ENCODE assay signal across 8 cellular contexts in genomic region chr5:124453221-124454032, GRCh38.
DNase-seq lines count a peak whose midpoint lies in the region; ATAC-seq, FAIRE-seq and TF ChIP-seq lines count a peak whose summit lies in the region.

No MANE protein-coding gene starts in this region.

- H4K20me1 ChIP-seq in H1 (replicated peaks in 1 of 2; ENCODE audit: control insufficient read depth in 1 of 2, insufficient read depth in 2 of 2, low read length in 2 of 2): no peaks in the 10 kb centered on the region

- no peaks in the 10 kb centered on the region for H3K36me3 ChIP-seq in H1 (ENCODE audit: control insufficient read depth in 2 of 4, insufficient read depth in 4 of 4, low read length in 3 of 4)
- no peaks in the 10 kb centered on the region for H3K36me3 ChIP-seq in prostate gland
- no peaks in the 10 kb centered on the region for H3K36me3 ChIP-seq in heart left ventricle

- H4K5ac ChIP-seq in H1 (ENCODE audit: insufficient read length, low read depth, low read length): no peak overlapping the region

- H3K4me2 ChIP-seq in H1 (ENCODE audit: insufficient read depth in 1 of 2, low read depth in 2 of 2, low read length in 2 of 2): no peak overlapping the region

- no peak overlapping the region for H2BK15ac ChIP-seq in H1 (ENCODE audit: low read length)

- POLR2A ChIA-PET in H1 (lab: Charles Lee; ENCODE audit: partially characterized antibody): interaction anchor here (1.5 kb wide), 1 partner anchor 20 kb away, joined by 3 read pairs; no protein-coding TSS in a partner anchor

- no peak overlapping the region for H3K4me3 ChIP-seq in H1 (ENCODE audit: extremely low read depth in 1 of 4, insufficient read depth in 2 of 4, low read depth in 3 of 4, low read length in 4 of 4)
- H3K4me3 ChIP-seq in prostate gland: no peak overlapping the region
- no peak overlapping the region for H3K4me3 ChIP-seq in heart left ventricle

- H2BK20ac ChIP-seq in H1 (ENCODE audit: low read length): no peak overlapping the region

- peak; percentile 28 for DNase-seq in GM04504 (ENCODE audit: low read depth)
- DNase-seq in H1 (ENCODE audit: low read depth in 1 of 2, low spot score in 2 of 2): no peak
- no peak for DNase-seq in prostate gland (ENCODE audit: low spot score)
- DNase-seq in DMS79 (lab: John Stamatoyannopoulos, UW): no peak
- DNase-seq in cardiac septum (ENCODE audit: low spot score): no peak
- DNase-seq in heart left ventricle: no peak

- no peak overlapping the region for H2AK5ac ChIP-seq in H1 (ENCODE audit: low read depth, low read length)

- no peak overlapping the region for H2BK120ac ChIP-seq in H1 (replicated peaks; ENCODE audit: low read depth, low read length)

- no peak overlapping the region for H4K91ac ChIP-seq in H1 (replicated peaks; ENCODE audit: insufficient read length, low read length)

- no peak overlapping the region for H2BK5ac ChIP-seq in H1 (ENCODE audit: low read depth, low read length)

- no peaks in the 10 kb centered on the region for H3K27me3 ChIP-seq in H1 (replicated peaks in 1 of 4; ENCODE audit: control insufficient read depth in 3 of 4, extremely low read depth in 1 of 4, insufficient read depth in 3 of 4, low read length in 3 of 4)
- no peaks in the 10 kb centered on the region for H3K27me3 ChIP-seq in prostate gland (replicated peaks; ENCODE audit: insufficient read depth)
- H3K27me3 ChIP-seq in heart left ventricle: no peaks in the 10 kb centered on the region

- H3K79me1 ChIP-seq in H1 (ENCODE audit: low read depth, low read length): no peaks in the 10 kb centered on the region

- no peak for FAIRE-seq in H1 (lab: Jason Lieb, UNC)

- TF ChIP-seq CTCF in H1 (IDR thresholded peaks at IDR 0.05; ENCODE audit: control extremely low read depth in 1 of 3, insufficient read depth in 1 of 3, low read depth in 1 of 3, low read length in 3 of 3) (no peak), prostate gland (IDR thresholded peaks at IDR 0.05) (no peak), heart left ventricle (IDR thresholded peaks at IDR 0.05) (no peak)

- 93% methylated on average over 5 of the region's 5 CpGs; no CpG with 5 or more reads in 1 of the 2 experiments for WGBS in H1 (ENCODE audit: extremely low coverage in 1 of 2, insufficient coverage in 1 of 2, insufficient read length in 1 of 2, insufficient replicate concordance in 2 of 2, low coverage in 1 of 2, low lambda C conversion rate in 2 of 2, missing lambda C conversion rate in 1 of 2), 2 experiments
- WGBS in prostate gland: 84% methylated on average over 5 of the region's 5 CpGs
- WGBS in heart left ventricle, 4 donors: 73 to 90% (median 80%) methylated on average over 5 of the region's 5 CpGs

- ATAC-seq in GM21447 (IDR thresholded peaks at IDR 0.05; ENCODE audit: unreplicated experiment) (peak; percentile 96), HG03571 (IDR thresholded peaks at IDR 0.05; ENCODE audit: unreplicated experiment) (peak; percentile 98), heart left ventricle (no peak)

- no peak overlapping the region for H3K9ac ChIP-seq in H1 (replicated peaks in 1 of 4; ENCODE audit: extremely low read depth in 1 of 4, low read depth in 3 of 4, low read length in 3 of 4)

- no peak overlapping the region for H2BK12ac ChIP-seq in H1 (ENCODE audit: low read depth, low read length)

- no peak overlapping the region for H3K14ac ChIP-seq in H1 (ENCODE audit: insufficient read length)

- H4K8ac ChIP-seq in H1 (ENCODE audit: extremely low read depth, insufficient read depth, low read length): no peak overlapping the region

- H3K9me3 ChIP-seq in H1 (ENCODE audit: insufficient read depth in 2 of 2, low read depth in 1 of 2, low read length in 1 of 2) (no peaks in the 10 kb centered on the region), prostate gland (no peaks in the 10 kb centered on the region), heart left ventricle (no peaks in the 10 kb centered on the region)

- H3K79me2 ChIP-seq in H1 (ENCODE audit: control insufficient read depth in 1 of 2, insufficient read depth in 2 of 2, low read length in 2 of 2): no peaks in the 10 kb centered on the region

- TF ChIP-seq POLR2A in H1 (IDR thresholded peaks at IDR 0.05; ENCODE audit: control extremely low read depth in 1 of 2, low read depth in 2 of 2, low read length in 2 of 2): no peak
- TF ChIP-seq POLR2A in prostate gland (IDR thresholded peaks at IDR 0.05): no peak
- TF ChIP-seq POLR2A in heart left ventricle (IDR thresholded peaks at IDR 0.05): no peak

- H3K4ac ChIP-seq in H1 (replicated peaks; ENCODE audit: insufficient read length, low read depth, low read length): no peak overlapping the region

- H2AFZ ChIP-seq in H1 (ENCODE audit: low read length): 0 out of 2 replicates have a peak overlapping the region, but pooled peaks have one; percentile 17

- no peak overlapping the region for H3K56ac ChIP-seq in H1 (replicated peaks; ENCODE audit: insufficient read length, low read depth, low read length)

- H3K23me2 ChIP-seq in H1 (ENCODE audit: low read depth, low read length): no peaks in the 10 kb centered on the region

- no peak overlapping the region for H3K27ac ChIP-seq in H1 (ENCODE audit: low read depth, low read length)
- H3K27ac ChIP-seq in prostate gland: no peak overlapping the region
- H3K27ac ChIP-seq in heart left ventricle: no peak overlapping the region

- no peak overlapping the region for H3K23ac ChIP-seq in H1 (ENCODE audit: insufficient read length)

- intact Hi-C loops in prostate gland (cut with DNase I) (no loop called here), cardiac septum (cut with DNase I) (no loop called here), heart left ventricle (cut with DNase I) (no loop called here)

- no peak for TF ChIP-seq EP300 in H1 (IDR thresholded peaks at IDR 0.05; ENCODE audit: borderline replicate concordance in 1 of 2, low read depth in 2 of 2, low read length in 2 of 2)

- H3K18ac ChIP-seq in H1 (ENCODE audit: extremely low read depth, low read length): no peak overlapping the region

- CTCF ChIA-PET in H1 (lab: Charles Lee; ENCODE audit: partially characterized antibody): interaction anchor here (1.8 kb wide), 1 partner anchor 8 kb away, joined by 6 read pairs; no protein-coding TSS in a partner anchor

- no peak for TF ChIP-seq RAD21 in H1 (IDR thresholded peaks at IDR 0.05 in 1 of 2, conservative IDR thresholded peaks at IDR 0.05 in 1 of 2; ENCODE audit: low read depth in 2 of 2, low read length in 2 of 2)

- peaks cover 0 to 3% (median 0%) of the 10 kb centered on the region in 4 experiments; a peak in 1 of 7 replicates for H3K4me1 ChIP-seq in H1 (replicated peaks in 1 of 4; ENCODE audit: control insufficient read depth in 3 of 4, insufficient read depth in 4 of 4, low read length in 3 of 4)
- no peaks in the 10 kb centered on the region for H3K4me1 ChIP-seq in prostate gland (replicated peaks)
- peaks cover 0 to 23% (median 0%) of the 10 kb centered on the region in 12 donors for H3K4me1 ChIP-seq in heart left ventricle

TF ChIP-seq in H1, 55 proteins besides CTCF, POLR2A, EP300 and RAD21:
- TF ChIP-seq SP4 (IDR thresholded peaks at IDR 0.05; ENCODE audit: low read length) (no peak), CHD2 (IDR thresholded peaks at IDR 0.05; ENCODE audit: low read length) (no peak), SAP30 (IDR thresholded peaks at IDR 0.05; ENCODE audit: insufficient read depth, insufficient replicate concordance, low read length) (no peak), YY1 (IDR thresholded peaks at IDR 0.05; ENCODE audit: low read depth, low read length) (no peak), HDAC6 (IDR thresholded peaks at IDR 0.05; ENCODE audit: low read depth, low read length) (no peak)

Comparison
In these comparisons a context has a peak if more than half of its experiments do, and no peak if none do; other contexts are left out.
1. ATAC-seq: peak in GM21447 (single experiment) and HG03571 (single experiment); none in heart left ventricle (0 of 4).